1 cellular context compared by ENCODE assay signal in genomic region chr3:126358038-126358815, GRCh38.
TF ChIP-seq lines count a peak whose summit lies in the region.

No MANE protein-coding gene starts in this region.

TF ChIP-seq in WTC11, 78 proteins besides CTCF, POLR2A, EP300 and RAD21 (continued from another document):
- no peak for TF ChIP-seq ZBTB43 (CRISPR knock-in tag; IDR thresholded peaks at IDR 0.05)
- TF ChIP-seq USF1 (CRISPR knock-in tag; IDR thresholded peaks at IDR 0.05) = peak; percentile 14; the same call in 1 of the 2 replicates
